In genomic region chr3:114874447-114874846, GRCh38 we compare ENCODE assay signal across 18 cellular contexts.
A peak's percentile ranks its signal among the peaks of the same experiment; 100 is the strongest.
DNase-seq lines count a peak whose midpoint lies in the region; ATAC-seq and TF ChIP-seq lines count a peak whose summit lies in the region.
"Had no signal": no experiment of that assay in that cellular context is flagged by ENCODE, and none has a peak within 500 bp of the region (broad histone marks: within the 10 kb centered on the region; RNA-seq: fewer than 3 reads in every experiment).

No MANE protein-coding gene starts in this region.

- H3K27me3 ChIP-seq in gastroesophageal sphincter, result no peaks in the 10 kb centered on the region
- no peaks in the 10 kb centered on the region for H3K27me3 ChIP-seq in lower lobe of right lung (ENCODE audit: low read depth)
- H3K27me3 ChIP-seq in skeletal muscle tissue (ENCODE audit: control insufficient read depth in 3 of 3, insufficient read depth in 3 of 3, low read length in 3 of 3), result no peaks in the 10 kb centered on the region
- H3K27me3 ChIP-seq: testis had no signal

- no peaks in the 10 kb centered on the region for H3K9me3 Mint-ChIP-seq in brain
- no peaks in the 10 kb centered on the region for H3K9me3 Mint-ChIP-seq in activated T-helper 17 cell treated with anti-CD3 and anti-CD28 coated beads, Interleukin-2, amount 50 U/mL, for 72 hours
- H3K9me3 Mint-ChIP-seq: activated CD4-positive, alpha-beta T cell treated with anti-CD3 and anti-CD28 coated beads, Interleukin-2, amount 10 ng/mL, durations not matched to agents 24 days and 14 days; activated naive CD8-positive, alpha-beta T cell treated with anti-CD3 and anti-CD28 coated beads, Interleukin-2, amount 50 U/mL, for 24 hours; CD8-positive, alpha-beta memory T cell had no signal

- H3K27me3 Mint-ChIP-seq in brain, result no peaks in the 10 kb centered on the region
- no peaks in the 10 kb centered on the region for H3K27me3 Mint-ChIP-seq in activated T-helper 17 cell treated with anti-CD3 and anti-CD28 coated beads, Interleukin-2, amount 50 U/mL, for 72 hours
- H3K27me3 Mint-ChIP-seq: activated CD4-positive, alpha-beta T cell treated with anti-CD3 and anti-CD28 coated beads, Interleukin-2, amount 10 ng/mL, durations not matched to agents 24 days and 14 days; activated naive CD8-positive, alpha-beta T cell treated with anti-CD3 and anti-CD28 coated beads, Interleukin-2, amount 50 U/mL, for 24 hours; CD8-positive, alpha-beta memory T cell had no signal

- H3K36me3 ChIP-seq in gastroesophageal sphincter (no peaks in the 10 kb centered on the region), lower lobe of right lung (no peaks in the 10 kb centered on the region), skeletal muscle tissue (ENCODE audit: control insufficient read depth in 3 of 3, insufficient read depth in 3 of 3, low read length in 3 of 3) (no peaks in the 10 kb centered on the region)

- intact Hi-C loops in lower lobe of right lung (cut with DNase I), result no loop called here

- ATAC-seq in gastroesophageal sphincter, result no peak
- ATAC-seq in lower lobe of right lung, result no peak
- ATAC-seq in activated T-helper 17 cell treated with anti-CD3 and anti-CD28 coated beads, Interleukin-2, amount 50 U/mL, for 72 hours (replicated peaks), result no peak
- ATAC-seq: activated naive CD8-positive, alpha-beta T cell treated with anti-CD3 and anti-CD28 coated beads, Interleukin-2, amount 50 U/mL, for 24 hours; K562 had no signal

- 0 to 10% methylated on average over 3 of the region's 3 CpGs for WGBS in gastroesophageal sphincter (ENCODE audit: low coverage in 1 of 2), 2 donors

- TF ChIP-seq POLR2A in gastroesophageal sphincter (IDR thresholded peaks at IDR 0.05), result no peak

- H3K4me1 Mint-ChIP-seq in brain, result peaks cover 44% of the 10 kb centered on the region
- H3K4me1 Mint-ChIP-seq in activated T-helper 17 cell treated with anti-CD3 and anti-CD28 coated beads, Interleukin-2, amount 50 U/mL, for 72 hours, result no peaks in the 10 kb centered on the region

- H3K27ac Mint-ChIP-seq in brain, result peak overlapping the region in 4 of 5 experiments; percentile 2 to 80 (median 19)
- H3K27ac Mint-ChIP-seq in activated T-helper 17 cell treated with anti-CD3 and anti-CD28 coated beads, Interleukin-2, amount 50 U/mL, for 72 hours, result no peak overlapping the region
- H3K27ac Mint-ChIP-seq: activated CD4-positive, alpha-beta T cell treated with anti-CD3 and anti-CD28 coated beads, Interleukin-2, amount 10 ng/mL, durations not matched to agents 24 days and 14 days; activated naive CD8-positive, alpha-beta T cell treated with anti-CD3 and anti-CD28 coated beads, Interleukin-2, amount 50 U/mL, for 24 hours had no signal

- H3K9me3 ChIP-seq in gastroesophageal sphincter (no peaks in the 10 kb centered on the region), lower lobe of right lung (no peaks in the 10 kb centered on the region), skeletal muscle tissue (ENCODE audit: control insufficient read depth in 3 of 3, low read length in 3 of 3) (no peaks in the 10 kb centered on the region)
- H3K9me3 ChIP-seq: testis had no signal

- H3K9ac ChIP-seq in skeletal muscle tissue (ENCODE audit: low read depth in 1 of 3, low read length in 3 of 3), result no peak overlapping the region

- H3K4me3 Mint-ChIP-seq in brain, result peak overlapping the region in 2 of 5 experiments; percentile 20 to 41
- no peak overlapping the region for H3K4me3 Mint-ChIP-seq in activated T-helper 17 cell treated with anti-CD3 and anti-CD28 coated beads, Interleukin-2, amount 50 U/mL, for 72 hours
- H3K4me3 Mint-ChIP-seq: activated CD4-positive, alpha-beta T cell treated with anti-CD3 and anti-CD28 coated beads, Interleukin-2, amount 10 ng/mL, durations not matched to agents 24 days and 14 days; activated naive CD8-positive, alpha-beta T cell treated with anti-CD3 and anti-CD28 coated beads, Interleukin-2, amount 50 U/mL, for 24 hours; CD8-positive, alpha-beta memory T cell had no signal

- H3K27ac ChIP-seq in gastroesophageal sphincter, result peak overlapping the region in 3 of 4 donors; percentile 37 to 48 (median 43)
- H3K27ac ChIP-seq in lower lobe of right lung, result peak overlapping the region; percentile 2
- H3K27ac ChIP-seq in skeletal muscle tissue (ENCODE audit: low read depth, low read length), result peak overlapping the region; percentile 6
- H3K27ac ChIP-seq: RWPE1, testis had no signal

- TF ChIP-seq CTCF in brain (conservative IDR thresholded peaks at IDR 0.05) (no peak), gastroesophageal sphincter (IDR thresholded peaks at IDR 0.05) (no peak), lower lobe of right lung (IDR thresholded peaks at IDR 0.05) (no peak)

- no peak overlapping the region for H3K4me3 ChIP-seq in gastroesophageal sphincter
- no peak overlapping the region for H3K4me3 ChIP-seq in lower lobe of right lung
- no peak overlapping the region for H3K4me3 ChIP-seq in skeletal muscle tissue (ENCODE audit: low read length in 3 of 3)
- H3K4me3 ChIP-seq: K562, lung, testis had no signal

- H3K4me1 ChIP-seq in gastroesophageal sphincter, result peaks cover 8 to 78% (median 22%) of the 10 kb centered on the region in 3 donors
- peaks cover 38% of the 10 kb centered on the region for H3K4me1 ChIP-seq in lower lobe of right lung
- peaks cover 9 to 15% (median 13%) of the 10 kb centered on the region in 3 donors for H3K4me1 ChIP-seq in skeletal muscle tissue (ENCODE audit: control insufficient read depth in 3 of 3, insufficient read depth in 3 of 3, low read length in 3 of 3)

- DNase-seq in lower lobe of right lung (no peak), pons (ENCODE audit: low spot score) (no peak)
- DNase-seq in activated CD4-positive, CD25-positive, alpha-beta regulatory T cell treated with anti-CD3 and anti-CD28 coated beads, Interleukin-2, amount 50 U/mL, for 72 hours, result no peak
- DNase-seq: activated CD4-positive, alpha-beta T cell treated with anti-CD3 and anti-CD28 coated beads, Interleukin-2, amount 10 ng/mL, durations not matched to agents 24 days and 14 days; activated effector memory CD4-positive, alpha-beta T cell treated with Interleukin-2 at 50 U/mL for 16 hours; activated naive CD8-positive, alpha-beta T cell treated with anti-CD3 and anti-CD28 coated beads, Interleukin-2, amount 50 U/mL, for 24 hours; CD8-positive, alpha-beta memory T cell; DMS79; NCI-H1930; posterior cingulate gyrus; testis had no signal

- no peak for TF ChIP-seq EP300 in gastroesophageal sphincter (IDR thresholded peaks at IDR 0.05)

- no peaks in the 10 kb centered on the region for H3K36me3 Mint-ChIP-seq in brain
- H3K36me3 Mint-ChIP-seq in activated T-helper 17 cell treated with anti-CD3 and anti-CD28 coated beads, Interleukin-2, amount 50 U/mL, for 72 hours (ENCODE audit: low read depth), result no peaks in the 10 kb centered on the region
